ENCODE assay signal across 9 cellular contexts in the genomic region with DNA sequence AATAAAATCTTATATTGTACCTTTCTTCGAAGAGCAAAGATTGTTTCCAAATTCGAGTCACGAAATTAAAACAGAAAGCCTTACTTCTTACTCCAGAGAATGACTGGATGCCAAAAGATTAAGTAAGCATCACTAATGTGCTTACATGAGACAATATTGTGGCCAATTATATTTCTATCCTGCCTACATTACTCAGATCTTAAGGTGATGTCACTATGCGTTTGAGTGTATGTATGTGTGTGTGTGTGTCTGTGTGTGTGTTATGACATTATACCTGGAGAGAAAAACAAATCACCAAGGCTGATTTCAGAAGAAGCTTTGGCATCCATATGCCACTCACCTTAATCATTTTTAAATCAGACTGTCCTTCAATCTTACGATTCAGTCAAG.
DNase-seq lines count a peak whose midpoint lies in the region; ATAC-seq and TF ChIP-seq lines count a peak whose summit lies in the region.
"Had no signal": no experiment of that assay in that cellular context is flagged by ENCODE, and none has a peak within 500 bp of the region (broad histone marks: within the 10 kb centered on the region; RNA-seq: fewer than 3 reads in every experiment).

No MANE protein-coding gene starts in this region.

- no peaks in the 10 kb centered on the region for H3K36me3 Mint-ChIP-seq in activated T-helper 2 cell treated with anti-CD3 and anti-CD28 coated beads, Interferon-gamma antibody, Interleukin-2, Interleukin-4, amounts not matched to agents 10 μg/mL and 5 μg/mL and 100 μg/mL, durations not matched to agents 14 hours and 24 hours and 36 hours (ENCODE audit: low read depth)

- no peaks in the 10 kb centered on the region for H3K36me3 ChIP-seq in suprapubic skin

- peaks cover 30% of the 10 kb centered on the region for H3K4me1 Mint-ChIP-seq in activated T-helper 2 cell treated with anti-CD3 and anti-CD28 coated beads, Interferon-gamma antibody, Interleukin-2, Interleukin-4, amounts not matched to agents 10 μg/mL and 5 μg/mL and 100 μg/mL, durations not matched to agents 14 hours and 24 hours and 36 hours (ENCODE audit: low read depth)

- no peak for TF ChIP-seq POLR2A in suprapubic skin (IDR thresholded peaks at IDR 0.05)

- H3K4me3 ChIP-seq in suprapubic skin: no peak overlapping the region

- TF ChIP-seq CTCF in suprapubic skin (IDR thresholded peaks at IDR 0.05): no peak

- no peaks in the 10 kb centered on the region for H3K9me3 ChIP-seq in suprapubic skin

- H3K27ac Mint-ChIP-seq in activated T-helper 2 cell treated with anti-CD3 and anti-CD28 coated beads, Interferon-gamma antibody, Interleukin-2, Interleukin-4, amounts not matched to agents 10 μg/mL and 5 μg/mL and 100 μg/mL, durations not matched to agents 14 hours and 24 hours and 36 hours: peak overlapping the region; percentile 76

- peak; percentile 11 for DNase-seq in activated T-cell treated with anti-CD3 and anti-CD28 coated beads for 4 hours
- no peak for DNase-seq in activated T-cell treated with anti-CD3 and anti-CD28 coated beads, Interleukin-2, amount 50 U/mL, for 48 hours
- peak; percentile 19 for DNase-seq in activated T-helper 2 cell treated with anti-CD3 and anti-CD28 coated beads, Interferon-gamma antibody, Interleukin-2, Interleukin-4, amounts not matched to agents 10 μg/mL and 5 μg/mL and 100 μg/mL, durations not matched to agents 14 hours and 24 hours and 36 hours (ENCODE audit: low spot score)
- DNase-seq in renal cortical epithelial cell (ENCODE audit: low read depth): peak; percentile 82
- no peak for DNase-seq in iPS-NIHi7 (ENCODE audit: extremely low spot score)
- DNase-seq in superior temporal gyrus (ENCODE audit: extremely low spot score): no peak
- DNase-seq in suprapubic skin (ENCODE audit: low spot score in 2 of 2): no peak

- peaks cover 6% of the 10 kb centered on the region for H3K4me1 ChIP-seq in suprapubic skin

- TF ChIP-seq EP300 in suprapubic skin (IDR thresholded peaks at IDR 0.05): no peak

- peaks cover 9% of the 10 kb centered on the region for H3K9me3 Mint-ChIP-seq in activated T-helper 2 cell treated with anti-CD3 and anti-CD28 coated beads, Interferon-gamma antibody, Interleukin-2, Interleukin-4, amounts not matched to agents 10 μg/mL and 5 μg/mL and 100 μg/mL, durations not matched to agents 14 hours and 24 hours and 36 hours

- H3K4me3 Mint-ChIP-seq in activated T-helper 2 cell treated with anti-CD3 and anti-CD28 coated beads, Interferon-gamma antibody, Interleukin-2, Interleukin-4, amounts not matched to agents 10 μg/mL and 5 μg/mL and 100 μg/mL, durations not matched to agents 14 hours and 24 hours and 36 hours (ENCODE audit: low read depth): no peak overlapping the region

- H3K27me3 Mint-ChIP-seq in activated T-helper 2 cell treated with anti-CD3 and anti-CD28 coated beads, Interferon-gamma antibody, Interleukin-2, Interleukin-4, amounts not matched to agents 10 μg/mL and 5 μg/mL and 100 μg/mL, durations not matched to agents 14 hours and 24 hours and 36 hours (ENCODE audit: low read depth): peaks cover 4% of the 10 kb centered on the region

- intact Hi-C loops in activated T-helper 2 cell treated with anti-CD3 and anti-CD28 coated beads, Interferon-gamma antibody, Interleukin-2, Interleukin-4, amounts not matched to agents 10 μg/mL and 5 μg/mL and 100 μg/mL, durations not matched to agents 14 hours and 24 hours and 36 hours (cut with micrococcal nuclease): loop anchor here (5.0 to 10.0 kb wide), 3 partner anchors 41 to 1141 kb away; no protein-coding TSS in a partner anchor

- no peaks in the 10 kb centered on the region for H3K27me3 ChIP-seq in suprapubic skin

- no peak overlapping the region for H3K27ac ChIP-seq in suprapubic skin
- H3K27ac ChIP-seq: VCaP had no signal

- 68% methylated on average over 5 of the region's 5 CpGs for whole genome bisulfite sequencing in suprapubic skin

- peak; percentile 1 for ATAC-seq in HG03520 (IDR thresholded peaks at IDR 0.05; ENCODE audit: unreplicated experiment)

Comparison
In these comparisons a context has a peak if more than half of its experiments do, and no peak if none do; other contexts are left out.
1. DNase-seq: peak in activated T-cell treated with anti-CD3 and anti-CD28 coated beads for 4 hours (single experiment), activated T-helper 2 cell treated with anti-CD3 and anti-CD28 coated beads, Interferon-gamma antibody, Interleukin-2, Interleukin-4, amounts not matched to agents 10 μg/mL and 5 μg/mL and 100 μg/mL, durations not matched to agents 14 hours and 24 hours and 36 hours (single experiment) and renal cortical epithelial cell (single experiment); none in activated T-cell treated with anti-CD3 and anti-CD28 coated beads, Interleukin-2, amount 50 U/mL, for 48 hours (0 of 2), iPS-NIHi7 (single experiment), superior temporal gyrus (single experiment) and suprapubic skin (0 of 2).